ENCODE assay signal across 8 cellular contexts in the genomic region with DNA sequence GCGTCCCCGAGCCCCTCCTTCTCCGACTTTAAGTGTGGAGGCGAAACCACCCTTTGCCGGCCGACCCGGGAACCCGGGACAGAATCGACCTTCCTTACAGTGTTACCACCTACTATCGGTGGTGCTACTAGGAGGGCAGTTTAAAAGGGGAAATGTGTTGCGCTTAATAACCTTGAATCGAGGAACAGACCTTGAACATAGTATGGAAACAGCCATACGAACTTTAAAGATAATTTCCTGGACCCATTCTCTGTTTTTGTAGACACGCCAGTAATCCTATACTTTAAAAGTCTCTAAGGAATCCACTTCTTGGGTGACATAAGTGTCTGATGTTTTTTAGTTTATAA. TPM values are rescaled to one million over a fixed set of nuclear protein-coding genes. Genes with fewer than 3 reads are reported as not detected.
A peak's percentile ranks its signal among the peaks of the same experiment; 100 is the strongest.
DNase-seq lines count a peak whose midpoint lies in the region; ATAC-seq and TF ChIP-seq lines count a peak whose summit lies in the region.

No MANE protein-coding gene starts in this region.

- peaks cover 18% of the 10 kb centered on the region for H3K4me1 Mint-ChIP-seq in dendritic cell treated with granulocyte-macrophage colony-stimulating factor and Interleukin-4, amounts not matched to agents 40 ng/mL and 50 ng/mL, for 4 days (ENCODE audit: low read depth)
- peaks cover 12 to 48% (median 45%) of the 10 kb centered on the region in 7 donors for H3K4me1 Mint-ChIP-seq in naive thymus-derived CD4-positive, alpha-beta T cell

- POLR2A ChIA-PET in naive thymus-derived CD4-positive, alpha-beta T cell (lab: Charles Lee): interaction anchor here (0.7 to 6.5 kb wide), 7 partner anchors 9 to 588 kb away, joined by 3 to 88 read pairs (median 4); partner anchors contain the start of gene CDKN2AIP

- H3K27me3 Mint-ChIP-seq in dendritic cell treated with granulocyte-macrophage colony-stimulating factor and Interleukin-4, amounts not matched to agents 40 ng/mL and 50 ng/mL, for 4 days: no peaks in the 10 kb centered on the region
- no peaks in the 10 kb centered on the region for H3K27me3 Mint-ChIP-seq in naive thymus-derived CD4-positive, alpha-beta T cell

- H3K9me3 ChIP-seq in naive thymus-derived CD4-positive, alpha-beta T cell (ENCODE audit: control insufficient read depth in 2 of 3, low read length in 3 of 3): no peaks in the 10 kb centered on the region

- DNase-seq in AG10803 (ENCODE audit: low read depth): no peak
- no peak for DNase-seq in LNCaP clone FGC (ENCODE audit: low read depth)
- DNase-seq in naive thymus-derived CD4-positive, alpha-beta T cell: no peak
- no peak for DNase-seq in kidney tubule cell (ENCODE audit: low spot score)
- no peak for DNase-seq in SIG-M5 (lab: John Stamatoyannopoulos, UW)

- H3K27ac Mint-ChIP-seq in dendritic cell treated with granulocyte-macrophage colony-stimulating factor and Interleukin-4, amounts not matched to agents 40 ng/mL and 50 ng/mL, for 4 days: peak overlapping the region; percentile 99
- H3K27ac Mint-ChIP-seq in naive thymus-derived CD4-positive, alpha-beta T cell: peak overlapping the region; percentile 90 to 100 (median 99)

- H3K4me3 Mint-ChIP-seq in dendritic cell treated with granulocyte-macrophage colony-stimulating factor and Interleukin-4, amounts not matched to agents 40 ng/mL and 50 ng/mL, for 4 days: peak overlapping the region; percentile 86
- peak overlapping the region; percentile 89 to 98 (median 96) for H3K4me3 Mint-ChIP-seq in naive thymus-derived CD4-positive, alpha-beta T cell

- no peaks in the 10 kb centered on the region for H3K27me3 ChIP-seq in naive thymus-derived CD4-positive, alpha-beta T cell (ENCODE audit: control insufficient read depth in 2 of 2, insufficient read depth in 2 of 2, low read length in 2 of 2)

- peaks cover 6 to 11% of the 10 kb centered on the region in 2 donors for H3K4me1 ChIP-seq in naive thymus-derived CD4-positive, alpha-beta T cell (ENCODE audit: control insufficient read depth in 2 of 2, insufficient read depth in 2 of 2, low read length in 2 of 2)

- H3K36me3 Mint-ChIP-seq in dendritic cell treated with granulocyte-macrophage colony-stimulating factor and Interleukin-4, amounts not matched to agents 40 ng/mL and 50 ng/mL, for 4 days (ENCODE audit: low read depth): peaks cover 38% of the 10 kb centered on the region
- peaks cover 0 to 14% (median 10%) of the 10 kb centered on the region in 5 donors for H3K36me3 Mint-ChIP-seq in naive thymus-derived CD4-positive, alpha-beta T cell

- intact Hi-C loops in dendritic cell treated with granulocyte-macrophage colony-stimulating factor and Interleukin-4, amounts not matched to agents 40 ng/mL and 50 ng/mL, for 4 days (cut with micrococcal nuclease): loop anchor here (1.0 to 10.0 kb wide), 2 partner anchors 153 to 412 kb away; partner anchors contain the start of genes RWDD4, TRAPPC11 and WWC2
- intact Hi-C loops in naive thymus-derived CD4-positive, alpha-beta T cell (cut with micrococcal nuclease): loop anchor here in 1 of 2 donors (1.0 to 10.0 kb wide), 6 partner anchors 218 to 1918 kb away; partner anchors contain the start of genes CENPU and UFSP2

- no peak for ATAC-seq in naive thymus-derived CD4-positive, alpha-beta T cell
- ATAC-seq in GM21367 (IDR thresholded peaks at IDR 0.05; ENCODE audit: unreplicated experiment) (no peak), HG02973 (IDR thresholded peaks at IDR 0.05; ENCODE audit: unreplicated experiment) (no peak)

- H3K9me3 Mint-ChIP-seq in dendritic cell treated with granulocyte-macrophage colony-stimulating factor and Interleukin-4, amounts not matched to agents 40 ng/mL and 50 ng/mL, for 4 days: no peaks in the 10 kb centered on the region
- H3K9me3 Mint-ChIP-seq in naive thymus-derived CD4-positive, alpha-beta T cell: peaks cover 0 to 2% (median 0%) of the 10 kb centered on the region in 11 donors

- peak overlapping the region; percentile 86 for H3K27ac ChIP-seq in naive thymus-derived CD4-positive, alpha-beta T cell (ENCODE audit: low read depth, low read length)

- CTCF ChIA-PET in naive thymus-derived CD4-positive, alpha-beta T cell (lab: Charles Lee): no interaction called here

- peak overlapping the region; percentile 88 for H3K4me3 ChIP-seq in AG10803 (ENCODE audit: low read length)
- peak overlapping the region; percentile 86 for H3K4me3 ChIP-seq in LNCaP clone FGC (ENCODE audit: low read depth, low read length)
- peak overlapping the region; percentile 90 for H3K4me3 ChIP-seq in naive thymus-derived CD4-positive, alpha-beta T cell (ENCODE audit: low read length)

- peaks cover 3 to 11% (median 10%) of the 10 kb centered on the region in 3 experiments for H3K36me3 ChIP-seq in naive thymus-derived CD4-positive, alpha-beta T cell (ENCODE audit: control insufficient read depth in 2 of 3, insufficient read depth in 3 of 3, low read length in 3 of 3)

- no peak for TF ChIP-seq CTCF in AG10803 (conservative IDR thresholded peaks at IDR 0.05; ENCODE audit: low read length)
- no peak for TF ChIP-seq CTCF in LNCaP clone FGC (IDR thresholded peaks at IDR 0.05; ENCODE audit: control insufficient read depth, extremely low read depth, insufficient read depth)

RNA-seq across cellular contexts. Expression of gene ING2, which starts 1.5 kb away (rescaled TPM):
- 10 to 100 TPM in 4 of 5 experiments, 1 to 10 TPM in 1; 9.6 to 15.1 (median 11.0) TPM for total RNA-seq in naive thymus-derived CD4-positive, alpha-beta T cell
- polyA plus RNA-seq in naive thymus-derived CD4-positive, alpha-beta T cell: 10 to 100 TPM; 11.2 to 16.7 TPM
